11 cellular contexts compared by ENCODE assay signal in genomic region chr4:184167576-184167975, GRCh38. TPM values are rescaled to one million over a fixed set of nuclear protein-coding genes. Genes with fewer than 3 reads are reported as not detected.
A peak's percentile ranks its signal among the peaks of the same experiment; 100 is the strongest.
DNase-seq lines count a peak whose midpoint lies in the region; ATAC-seq and TF ChIP-seq lines count a peak whose summit lies in the region.
"Had no signal": no experiment of that assay in that cellular context is flagged by ENCODE, and none has a peak within 500 bp of the region (broad histone marks: within the 10 kb centered on the region; RNA-seq: fewer than 3 reads in every experiment).

No MANE protein-coding gene starts in this region.

- H4K8ac ChIP-seq in H9 (replicated peaks; ENCODE audit: insufficient read length, low read depth, low read length): no peak overlapping the region

- no peak overlapping the region for H2BK120ac ChIP-seq in H9 (ENCODE audit: low read depth, low read length, poor library complexity, severe bottlenecking)

- no peak overlapping the region for H3K14ac ChIP-seq in H9 (ENCODE audit: insufficient read depth, low read length)

- ATAC-seq in GM19023 (IDR thresholded peaks at IDR 0.05; ENCODE audit: unreplicated experiment): peak; percentile 60
- ATAC-seq in HG03469 (IDR thresholded peaks at IDR 0.05; ENCODE audit: unreplicated experiment): peak; percentile 42
- ATAC-seq in memory B cell (ENCODE audit: low read depth): peak; percentile 79

- H3K27ac Mint-ChIP-seq in H9: peak overlapping the region in 1 of 3 experiments; percentile 39; a peak in 1 of 7 replicates
- H3K27ac Mint-ChIP-seq in memory B cell: no peak overlapping the region
- H3K27ac Mint-ChIP-seq in activated naive CD4-positive, alpha-beta T cell treated with anti-CD3 and anti-CD28 coated beads, Interleukin-2, amount 10 ng/mL, durations not matched to agents 7 days and 5 days: no peak overlapping the region
- H3K27ac Mint-ChIP-seq: CD4-positive, CD25-positive, alpha-beta regulatory T cell had no signal

- no peaks in the 10 kb centered on the region for H3K79me2 ChIP-seq in H9 (ENCODE audit: insufficient read depth, low read length)

- no peak overlapping the region for H2AFZ ChIP-seq in H9 (ENCODE audit: low read length)

- H3K4me3 Mint-ChIP-seq in H9 (peak overlapping the region; percentile 27 to 64; a peak in 2 of 5 replicates), memory B cell (no peak overlapping the region)
- H3K4me3 Mint-ChIP-seq in activated naive CD4-positive, alpha-beta T cell treated with anti-CD3 and anti-CD28 coated beads, Interleukin-2, amount 10 ng/mL, durations not matched to agents 7 days and 5 days: no peak overlapping the region
- H3K4me3 Mint-ChIP-seq: CD4-positive, CD25-positive, alpha-beta regulatory T cell had no signal

- in situ Hi-C loops in GM13977 (cut with MboI; ENCODE audit: low pct_unique_long_range_greater_than_20kb, low sequenced_read_pairs, unreplicated experiment): no loop called here

- H3T11ph ChIP-seq in H9 (ENCODE audit: low read length): no peak overlapping the region

- H2BK12ac ChIP-seq in H9 (ENCODE audit: insufficient read length, low read depth, low read length): no peak overlapping the region

- no CpG with 5 or more reads among the region's 9 CpGs for WGBS in H9 (ENCODE audit: extremely low coverage, insufficient read length, low lambda C conversion rate)
- WGBS in suprapubic skin: 68% methylated on average over 9 of the region's 9 CpGs

- no peak overlapping the region for H2BK15ac ChIP-seq in H9 (ENCODE audit: low read depth, low read length)

- no peak overlapping the region for H4K91ac ChIP-seq in H9 (ENCODE audit: insufficient read length, low read depth, low read length)

- H3K23ac ChIP-seq in H9 (ENCODE audit: insufficient read length, low read depth, low read length): no peak overlapping the region

- H3K4ac ChIP-seq in H9 (ENCODE audit: low read depth, low read length): no peak overlapping the region

- no peak overlapping the region for H2AK5ac ChIP-seq in H9 (ENCODE audit: insufficient read length, low read length)

- CTCF ChIA-PET in activated naive CD4-positive, alpha-beta T cell treated with anti-CD3 and anti-CD28 coated beads, Interleukin-2, amount 10 ng/mL, durations not matched to agents 7 days and 5 days (lab: Charles Lee): interaction anchor here (0.6 to 2.7 kb wide), 10 partner anchors 11 to 431 kb away, joined by 3 to 12 read pairs (median 4); no protein-coding TSS in a partner anchor

- no peak overlapping the region for H2BK20ac ChIP-seq in H9 (ENCODE audit: low read depth, low read length, poor library complexity, severe bottlenecking)

- peak overlapping the region; percentile 36 for H3K18ac ChIP-seq in H9 (ENCODE audit: insufficient read length, low read depth, low read length)

- no peaks in the 10 kb centered on the region for H3K9me3 ChIP-seq in H9 (ENCODE audit: control insufficient read depth, low read depth, low read length)
- no peaks in the 10 kb centered on the region for H3K9me3 ChIP-seq in suprapubic skin
- H3K9me3 ChIP-seq: gastroesophageal sphincter had no signal

- no peak overlapping the region for H3K56ac ChIP-seq in H9 (ENCODE audit: insufficient read length, low read depth, low read length)

- H4K20me1 ChIP-seq in H9 (ENCODE audit: control insufficient read depth, insufficient read depth, insufficient read length): no peaks in the 10 kb centered on the region

- H3K4me1 ChIP-seq in H9 (ENCODE audit: insufficient read depth, low read length) (peaks cover 6% of the 10 kb centered on the region; the same call in 1 of the 2 replicates), suprapubic skin (peaks cover 9% of the 10 kb centered on the region)

- H3K27ac ChIP-seq in H9 (ENCODE audit: insufficient read length, low read depth, low read length): no peak overlapping the region
- H3K27ac ChIP-seq in suprapubic skin: no peak overlapping the region
- H3K27ac ChIP-seq: gastroesophageal sphincter had no signal

- H3K4me2 ChIP-seq in H9 (ENCODE audit: insufficient read depth, insufficient read length, low read length): peak overlapping the region; percentile 35

- H3K27me3 ChIP-seq in H9 (ENCODE audit: insufficient read depth, low read length): no peaks in the 10 kb centered on the region
- peaks cover 7% of the 10 kb centered on the region for H3K27me3 ChIP-seq in suprapubic skin

- H3K4me3 ChIP-seq in suprapubic skin: no peak overlapping the region
- H3K4me3 ChIP-seq: gastroesophageal sphincter had no signal

- no peak for TF ChIP-seq CTCF in H9 (conservative IDR thresholded peaks at IDR 0.05)
- TF ChIP-seq CTCF in GM13977 (IDR thresholded peaks at IDR 0.05; ENCODE audit: extremely low read depth, insufficient read depth, missing control alignments): no peak
- no peak for TF ChIP-seq CTCF in suprapubic skin (IDR thresholded peaks at IDR 0.05)

- H3K36me3 Mint-ChIP-seq in H9 (ENCODE audit: insufficient read depth in 1 of 3, low read depth in 3 of 3) (no peaks in the 10 kb centered on the region; a peak in 2 of 7 replicates), memory B cell (no peaks in the 10 kb centered on the region)
- H3K36me3 Mint-ChIP-seq in activated naive CD4-positive, alpha-beta T cell treated with anti-CD3 and anti-CD28 coated beads, Interleukin-2, amount 10 ng/mL, durations not matched to agents 7 days and 5 days: no peaks in the 10 kb centered on the region
- H3K36me3 Mint-ChIP-seq: CD4-positive, CD25-positive, alpha-beta regulatory T cell had no signal

- H3K4me1 Mint-ChIP-seq in H9 (peaks cover 59 to 60% of the 10 kb centered on the region in 2 experiments), memory B cell (no peaks in the 10 kb centered on the region)
- peaks cover 4% of the 10 kb centered on the region for H3K4me1 Mint-ChIP-seq in activated naive CD4-positive, alpha-beta T cell treated with anti-CD3 and anti-CD28 coated beads, Interleukin-2, amount 10 ng/mL, durations not matched to agents 7 days and 5 days

- TF ChIP-seq EP300 in suprapubic skin (IDR thresholded peaks at IDR 0.05): no peak

- no peak overlapping the region for H2BK5ac ChIP-seq in H9 (ENCODE audit: insufficient read length, low read length)

- DNase-seq in H9 (peak; percentile 89), memory B cell (ENCODE audit: low spot score in 2 of 2) (no peak), GM13977 (ENCODE audit: low spot score) (no peak), suprapubic skin (ENCODE audit: low spot score in 2 of 2) (no peak), NCI-H2196 (lab: John Stamatoyannopoulos, UW; ENCODE audit: unreplicated experiment) (no peak)
- no peak for DNase-seq in activated naive CD4-positive, alpha-beta T cell treated with anti-CD3 and anti-CD28 coated beads, Interleukin-2, amount 10 ng/mL, durations not matched to agents 7 days and 5 days
- DNase-seq: CD4-positive, CD25-positive, alpha-beta regulatory T cell; NCI-H446 had no signal

- TF ChIP-seq POLR2A in suprapubic skin (IDR thresholded peaks at IDR 0.05): no peak

- no peaks in the 10 kb centered on the region for H3K23me2 ChIP-seq in H9 (ENCODE audit: insufficient read length, low read depth, low read length, poor library complexity, severe bottlenecking)

- no peaks in the 10 kb centered on the region for H3K36me3 ChIP-seq in suprapubic skin
- H3K36me3 ChIP-seq: gastroesophageal sphincter had no signal

- H3K9me3 Mint-ChIP-seq in H9: no peaks in the 10 kb centered on the region
- H3K9me3 Mint-ChIP-seq in memory B cell: no peaks in the 10 kb centered on the region
- H3K9me3 Mint-ChIP-seq in activated naive CD4-positive, alpha-beta T cell treated with anti-CD3 and anti-CD28 coated beads, Interleukin-2, amount 10 ng/mL, durations not matched to agents 7 days and 5 days: no peaks in the 10 kb centered on the region

- no peak overlapping the region for H3K9ac ChIP-seq in H9 (ENCODE audit: extremely low read depth, insufficient read length, low read length)

- peaks cover 71% of the 10 kb centered on the region for H3K27me3 Mint-ChIP-seq in H9 (ENCODE audit: low read depth)
- peaks cover 24% of the 10 kb centered on the region for H3K27me3 Mint-ChIP-seq in memory B cell
- peaks cover 67% of the 10 kb centered on the region for H3K27me3 Mint-ChIP-seq in activated naive CD4-positive, alpha-beta T cell treated with anti-CD3 and anti-CD28 coated beads, Interleukin-2, amount 10 ng/mL, durations not matched to agents 7 days and 5 days

- H3K79me1 ChIP-seq in H9 (ENCODE audit: insufficient read depth, low read depth, low read length, poor library complexity, severe bottlenecking): no peaks in the 10 kb centered on the region

- no peak overlapping the region for H4K5ac ChIP-seq in H9 (ENCODE audit: insufficient read length, low read depth, low read length)

RNA-seq across cellular contexts. Expression of gene ENPP6, which starts 50.1 kb away (rescaled TPM):
- total RNA-seq in H9 (2021): 0.09 TPM in 1 of 2 replicates, not detected in the other
- total RNA-seq in suprapubic skin: not detected
- total RNA-seq: CD4-positive, CD25-positive, alpha-beta regulatory T cell had no signal

Comparison
In these comparisons a context has a peak if more than half of its experiments do, and no peak if none do; other contexts are left out.
1. H3K4me3 Mint-ChIP-seq: peak in H9 (2 of 2); none in memory B cell (single experiment) and activated naive CD4-positive, alpha-beta T cell treated with anti-CD3 and anti-CD28 coated beads, Interleukin-2, amount 10 ng/mL, durations not matched to agents 7 days and 5 days (single experiment).
2. Peak in every context shown above with its lines, with median percentiles within 50 percentile points of each other: ATAC-seq.